ENCODE assay signal across 14 cellular contexts in the genomic region with DNA sequence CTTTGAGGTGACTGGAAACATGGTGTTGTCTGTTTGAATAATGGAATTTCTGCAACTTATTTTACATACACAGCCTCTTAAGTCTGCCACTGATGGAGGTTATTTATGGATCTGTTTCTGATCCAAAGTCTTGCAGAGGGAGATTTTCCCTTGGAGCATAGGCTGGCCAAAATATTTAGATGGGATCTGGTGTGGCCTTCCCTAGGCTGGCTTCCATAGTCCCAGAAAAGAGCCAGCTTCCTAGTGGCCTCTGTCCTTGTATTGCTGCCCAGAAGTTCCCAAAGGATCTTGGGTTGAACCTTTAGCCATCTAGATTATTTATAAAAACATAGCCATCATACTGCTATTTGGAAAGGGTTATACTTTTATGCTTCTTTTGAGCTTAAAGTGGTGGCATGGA.
DNase-seq lines count a peak whose midpoint lies in the region; ATAC-seq and TF ChIP-seq lines count a peak whose summit lies in the region.
"Had no signal": no experiment of that assay in that cellular context is flagged by ENCODE, and none has a peak within 500 bp of the region (broad histone marks: within the 10 kb centered on the region; RNA-seq: fewer than 3 reads in every experiment).

No MANE protein-coding gene starts in this region.

- no peak overlapping the region for H3K27ac Mint-ChIP-seq in T-helper 17 cell
- H3K27ac Mint-ChIP-seq: CD4-positive, CD25-positive, alpha-beta regulatory T cell had no signal

- H3K4me3 ChIP-seq in fibroblast of the aortic adventitia (ENCODE audit: low read depth, low read length) (no peak overlapping the region), aorta (ENCODE audit: low read length in 2 of 2) (no peak overlapping the region), body of pancreas (no peak overlapping the region)
- H3K4me3 ChIP-seq: BLaER1 treated with 17β-estradiol and CSF1 and Interleukin-3, amounts not matched to agents 10 nM and 100 nM; GM23248 had no signal

- no peak overlapping the region for H3K4me3 Mint-ChIP-seq in T-helper 17 cell
- H3K4me3 Mint-ChIP-seq: CD4-positive, CD25-positive, alpha-beta regulatory T cell had no signal

- H3K27ac ChIP-seq in aorta (ENCODE audit: low read depth in 1 of 2, low read length in 2 of 2) (peak overlapping the region in 1 of 2 donors; percentile 59), body of pancreas (no peak overlapping the region)
- H3K27ac ChIP-seq: BLaER1 treated with 17β-estradiol and CSF1 and Interleukin-3, amounts not matched to agents 10 nM and 100 nM had no signal

- peak; percentile 38 for ATAC-seq in left ventricle myocardium superior
- ATAC-seq in Right ventricle myocardium superior (ENCODE audit: poor library complexity) = no peak
- peak; percentile 76 for ATAC-seq in aorta (ENCODE audit: low FRiP score)
- no peak for ATAC-seq in body of pancreas
- ATAC-seq in T-helper 17 cell = no peak

- no peaks in the 10 kb centered on the region for H3K27me3 ChIP-seq in aorta (ENCODE audit: control insufficient read depth in 1 of 2, insufficient read depth in 2 of 2, low read length in 1 of 2)
- no peaks in the 10 kb centered on the region for H3K27me3 ChIP-seq in body of pancreas
- H3K27me3 ChIP-seq: BLaER1 treated with 17β-estradiol and CSF1 and Interleukin-3, amounts not matched to agents 10 nM and 100 nM had no signal

- intact Hi-C loops in left ventricle myocardium superior (cut with micrococcal nuclease) = no loop called here
- intact Hi-C loops in Right ventricle myocardium superior (cut with DNase I) = no loop called here
- intact Hi-C loops in aorta (cut with DNase I) = loop anchor here in 1 of 2 donors (5.0 kb wide), 2 partner anchors 34 to 119 kb away; partner anchors contain the start of gene SIPA1L1
- intact Hi-C loops in body of pancreas (cut with DNase I) = no loop called here

- TF ChIP-seq CTCF in fibroblast of the aortic adventitia (IDR thresholded peaks at IDR 0.05; ENCODE audit: insufficient read depth, low read length) (no peak), body of pancreas (IDR thresholded peaks at IDR 0.05) (no peak)

- H3K4me1 ChIP-seq in aorta (ENCODE audit: control insufficient read depth in 1 of 2, insufficient read depth in 2 of 2, low read length in 2 of 2) (peaks cover 0 to 2% of the 10 kb centered on the region in 2 donors), body of pancreas (peaks cover 12% of the 10 kb centered on the region)

- peaks cover 10% of the 10 kb centered on the region for H3K36me3 Mint-ChIP-seq in T-helper 17 cell (ENCODE audit: low read depth)

- H3K9me3 ChIP-seq in aorta (ENCODE audit: control insufficient read depth, low read length) = no peaks in the 10 kb centered on the region
- no peaks in the 10 kb centered on the region for H3K9me3 ChIP-seq in body of pancreas
- no peaks in the 10 kb centered on the region for H3K9me3 ChIP-seq in T-helper 17 cell (ENCODE audit: control insufficient read depth, low read length, poor library complexity, severe bottlenecking)
- H3K9me3 ChIP-seq: BLaER1 treated with 17β-estradiol and CSF1 and Interleukin-3, amounts not matched to agents 10 nM and 100 nM had no signal

- H3K27me3 Mint-ChIP-seq in T-helper 17 cell = no peaks in the 10 kb centered on the region
- H3K27me3 Mint-ChIP-seq: CD4-positive, CD25-positive, alpha-beta regulatory T cell had no signal

- TF ChIP-seq POLR2A in body of pancreas (IDR thresholded peaks at IDR 0.05) = no peak

- no peaks in the 10 kb centered on the region for H3K36me3 ChIP-seq in aorta (ENCODE audit: control insufficient read depth in 1 of 2, insufficient read depth in 2 of 2, low read length in 1 of 2)
- no peaks in the 10 kb centered on the region for H3K36me3 ChIP-seq in body of pancreas (replicated peaks in 1 of 2; ENCODE audit: insufficient read depth in 1 of 2, low read depth in 2 of 2)

- no peak for DNase-seq in left ventricle myocardium superior
- DNase-seq in Right ventricle myocardium superior = no peak
- DNase-seq in fibroblast of the aortic adventitia (ENCODE audit: low read depth) = peak; percentile 36
- DNase-seq in stromal cell of bone marrow (ENCODE audit: low read depth) = peak; percentile 8
- no peak for DNase-seq in aorta
- DNase-seq in effector CD4-positive, alpha-beta T cell = no peak
- DNase-seq in body of pancreas = no peak
- no peak for DNase-seq in T-helper 17 cell
- DNase-seq: 8988T; ACHN; CD4-positive, CD25-positive, alpha-beta regulatory T cell; DMS 273 treated with DMSO at 0.1 percent for 48 hours; GM23248 had no signal

- H3K4me1 Mint-ChIP-seq in T-helper 17 cell = peaks cover 21% of the 10 kb centered on the region

Comparison
In these comparisons a context has a peak if more than half of its experiments do, and no peak if none do; other contexts are left out.
1. ATAC-seq: peak in left ventricle myocardium superior (single experiment) and aorta (single experiment); none in Right ventricle myocardium superior (single experiment), body of pancreas (single experiment) and T-helper 17 cell (single experiment).
2. DNase-seq: peak in fibroblast of the aortic adventitia (single experiment) and stromal cell of bone marrow (single experiment); none in left ventricle myocardium superior (single experiment), Right ventricle myocardium superior (single experiment), aorta (0 of 2), effector CD4-positive, alpha-beta T cell (single experiment), body of pancreas (0 of 4) and T-helper 17 cell (0 of 3).